Comparison of ENCODE assay signal across 8 cellular contexts in the genomic region with DNA sequence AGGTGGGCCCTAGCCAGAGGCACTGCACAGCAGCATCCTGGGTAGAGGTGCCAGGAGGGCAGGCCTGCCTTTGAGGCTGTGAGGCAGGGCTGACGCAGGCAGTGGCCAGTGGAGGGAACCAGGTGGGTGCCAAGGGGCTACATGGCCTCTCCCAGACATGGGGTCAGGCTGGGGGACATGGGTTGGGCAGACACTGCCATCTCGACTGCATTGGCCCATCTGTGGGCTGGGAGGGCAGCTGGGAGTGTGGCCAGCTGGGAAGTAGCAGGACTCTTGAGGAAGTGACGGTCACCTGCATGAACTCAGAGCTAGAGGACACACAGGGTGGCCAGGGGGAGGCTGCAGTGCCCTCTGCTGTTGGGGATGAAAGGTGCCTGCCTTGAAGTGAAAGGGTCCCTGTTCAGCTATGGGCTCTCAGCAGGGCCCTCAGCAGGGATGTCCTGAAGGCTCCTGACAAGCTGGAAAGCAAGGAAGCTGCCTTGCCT.
DNase-seq lines count a peak whose midpoint lies in the region; ATAC-seq, FAIRE-seq and TF ChIP-seq lines count a peak whose summit lies in the region.
"Not testable (repeated sequence)": the region's sequence is repeated elsewhere in the genome, so short reads cannot be mapped to it uniquely, and the experiment has no call there.

No MANE protein-coding gene starts in this region.

- H3K4me3 ChIP-seq in NB4 (ENCODE audit: low read depth, low read length); Panc1 (ENCODE audit: low read depth in 2 of 2, low read length in 2 of 2); bronchial epithelial cell (ENCODE audit: low read depth, low read length); keratinocyte (ENCODE audit: control insufficient read depth in 2 of 3, extremely low read depth in 1 of 3, insufficient read depth in 2 of 3, low read depth in 1 of 3, low read length in 3 of 3); retinal pigment epithelial cell (ENCODE audit: low read length): not testable (repeated sequence)

- TF ChIP-seq CTCF in 22Rv1 (IDR thresholded peaks at IDR 0.05) (peak; percentile 11; the same call in 1 of the 2 replicates), GM10266 (IDR thresholded peaks at IDR 0.05; ENCODE audit: control insufficient read depth, insufficient read depth, low read depth, missing control alignments) (peak; percentile 13), H9 (conservative IDR thresholded peaks at IDR 0.05) (peak; percentile 62; the same call in 2 of the 3 replicates), NB4 (IDR thresholded peaks at IDR 0.05; ENCODE audit: low read depth, low read length) (peak; percentile 9), Panc1 (IDR thresholded peaks at IDR 0.05) (peak; percentile 41; the same call in 1 of the 2 replicates), keratinocyte (optimal IDR thresholded peaks at IDR 0.05 in 1 of 3, IDR thresholded peaks at IDR 0.05 in 1 of 3, conservative IDR thresholded peaks at IDR 0.05 in 1 of 3; ENCODE audit: extremely low read depth in 1 of 3, insufficient read depth in 2 of 3, low read length in 3 of 3) (peak in 2 of 3 experiments; percentile 14 to 18), retinal pigment epithelial cell (conservative IDR thresholded peaks at IDR 0.05; ENCODE audit: low read depth, low read length) (peak; percentile 18)
- TF ChIP-seq CTCF in bronchial epithelial cell (IDR thresholded peaks at IDR 0.05; ENCODE audit: insufficient read depth, low read length, severe bottlenecking): not testable (repeated sequence)

- not testable (repeated sequence) for H3K4ac ChIP-seq in H9 (ENCODE audit: low read depth, low read length)

- not testable (repeated sequence) for H3K79me2 ChIP-seq in H9 (ENCODE audit: insufficient read depth, low read length); keratinocyte (ENCODE audit: control insufficient read depth, insufficient read depth, low read length)

- not testable (repeated sequence) for DNase-seq in GM10266 (ENCODE audit: extremely low spot score); H9; NB4 (ENCODE audit: low read depth); Panc1 (ENCODE audit: low read depth, low spot score); bronchial epithelial cell (ENCODE audit: low read depth); keratinocyte (ENCODE audit: low read depth, low spot score); retinal pigment epithelial cell (ENCODE audit: low read depth)

- not testable (repeated sequence) for H3K27me3 ChIP-seq in H9 (ENCODE audit: insufficient read depth, low read length); Panc1 (ENCODE audit: control insufficient read depth, insufficient read depth, low read length); bronchial epithelial cell (ENCODE audit: control insufficient read depth, insufficient read depth, low read length); keratinocyte (ENCODE audit: control insufficient read depth, extremely low read depth, insufficient read depth, low read length)

- peaks cover 0 to 13% (median 4%) of the 10 kb centered on the region in 3 experiments; a peak in 6 of 7 replicates for H3K36me3 Mint-ChIP-seq in H9 (ENCODE audit: insufficient read depth in 1 of 3, low read depth in 3 of 3)

- not testable (repeated sequence) for H2AK5ac ChIP-seq in H9 (ENCODE audit: insufficient read length, low read length)

- not testable (repeated sequence) for H4K20me1 ChIP-seq in H9 (ENCODE audit: control insufficient read depth, insufficient read depth, insufficient read length); keratinocyte (ENCODE audit: control insufficient read depth, extremely low read depth, insufficient read depth, low read length)

- dilution Hi-C loops in keratinocyte (cut with MboI; ENCODE audit: extremely low pct_ligation_motif_present, low sequenced_read_pairs): not testable (repeated sequence)

- H2AFZ ChIP-seq in H9 (ENCODE audit: low read length); keratinocyte (ENCODE audit: control insufficient read depth, low read length): not testable (repeated sequence)

- H3K14ac ChIP-seq in H9 (ENCODE audit: insufficient read depth, low read length): not testable (repeated sequence)

- H3T11ph ChIP-seq in H9 (ENCODE audit: low read length): not testable (repeated sequence)

- H3K79me1 ChIP-seq in H9 (ENCODE audit: insufficient read depth, low read depth, low read length, poor library complexity, severe bottlenecking): not testable (repeated sequence)

- H4K91ac ChIP-seq in H9 (ENCODE audit: insufficient read length, low read depth, low read length): not testable (repeated sequence)

- TF ChIP-seq POLR2A in NB4 (IDR thresholded peaks at IDR 0.05; ENCODE audit: extremely low read depth, insufficient read length): not testable (repeated sequence)

- H3K9me1 ChIP-seq in keratinocyte (ENCODE audit: control insufficient read depth, extremely low read depth, insufficient read depth, low read length): not testable (repeated sequence)

- not testable (repeated sequence) for H3K18ac ChIP-seq in H9 (ENCODE audit: insufficient read length, low read depth, low read length)

- CTCF ChIA-PET in Panc1 (lab: Charles Lee): not testable (repeated sequence)

- H3K9me3 ChIP-seq in H9 (ENCODE audit: control insufficient read depth, low read depth, low read length); Panc1 (ENCODE audit: control insufficient read depth, insufficient read depth, low read depth, low read length); keratinocyte (ENCODE audit: control insufficient read depth, low read depth, low read length): not testable (repeated sequence)

- WGBS in H9 (ENCODE audit: extremely low coverage, insufficient read length, low lambda C conversion rate): no CpG with 5 or more reads among the region's 3 CpGs

- H3K36me3 ChIP-seq in Panc1 (ENCODE audit: control insufficient read depth, insufficient read depth, low read length); bronchial epithelial cell (ENCODE audit: control insufficient read depth, insufficient read depth, low read length); keratinocyte (ENCODE audit: control insufficient read depth in 2 of 2, extremely low read depth in 1 of 2, insufficient read depth in 2 of 2, low read length in 2 of 2): not testable (repeated sequence)

- H3K9ac ChIP-seq in H9 (ENCODE audit: extremely low read depth, insufficient read length, low read length); keratinocyte (ENCODE audit: control insufficient read depth, extremely low read depth, insufficient read depth, low read length): not testable (repeated sequence)

- not testable (repeated sequence) for H2BK12ac ChIP-seq in H9 (ENCODE audit: insufficient read length, low read depth, low read length)

- intact Hi-C loops in Panc1 (cut with micrococcal nuclease; ENCODE audit: unreplicated experiment): not testable (repeated sequence)

- BruUV-seq in Panc1 (replicated peaks; lab: Mats Ljungman, UMichigan): not testable (repeated sequence)

- not testable (repeated sequence) for H4K8ac ChIP-seq in H9 (replicated peaks; ENCODE audit: insufficient read length, low read depth, low read length)

- not testable (repeated sequence) for H3K23ac ChIP-seq in H9 (ENCODE audit: insufficient read length, low read depth, low read length)

- not testable (repeated sequence) for H3K4me2 ChIP-seq in H9 (ENCODE audit: insufficient read depth, insufficient read length, low read length); keratinocyte (ENCODE audit: control insufficient read depth, extremely low read depth, insufficient read depth, low read depth, low read length)

- not testable (repeated sequence) for H3K27ac Mint-ChIP-seq in H9

- not testable (repeated sequence) for H3K27ac ChIP-seq in 22Rv1; H9 (ENCODE audit: insufficient read length, low read depth, low read length); Panc1 (ENCODE audit: low read length); keratinocyte (ENCODE audit: control insufficient read depth, insufficient read depth, low read length)

- not testable (repeated sequence) for ATAC-seq in Panc1

- not testable (repeated sequence) for H3K4me3 Mint-ChIP-seq in H9

- not testable (repeated sequence) for H3K27me3 Mint-ChIP-seq in H9 (ENCODE audit: low read depth)

- H2BK15ac ChIP-seq in H9 (ENCODE audit: low read depth, low read length): not testable (repeated sequence)

- in situ Hi-C loops in Panc1 (cut with HindIII; ENCODE audit: low pct_unique_long_range_greater_than_20kb, low sequenced_read_pairs): not testable (repeated sequence)

- H3K56ac ChIP-seq in H9 (ENCODE audit: insufficient read length, low read depth, low read length): not testable (repeated sequence)

- not testable (repeated sequence) for H4K5ac ChIP-seq in H9 (ENCODE audit: insufficient read length, low read depth, low read length)

- FAIRE-seq in bronchial epithelial cell (lab: Jason Lieb, UNC): peak; percentile 88
- FAIRE-seq in keratinocyte (lab: Jason Lieb, UNC): not testable (repeated sequence)

- H2BK5ac ChIP-seq in H9 (ENCODE audit: insufficient read length, low read length): not testable (repeated sequence)

- not testable (repeated sequence) for H3K4me1 ChIP-seq in H9 (ENCODE audit: insufficient read depth, low read length); Panc1 (ENCODE audit: control insufficient read depth, insufficient read depth, low read length); keratinocyte (ENCODE audit: control insufficient read depth, extremely low read depth, insufficient read depth, low read length)

- POLR2A ChIA-PET in Panc1 (lab: Charles Lee): not testable (repeated sequence)

- not testable (repeated sequence) for H2BK120ac ChIP-seq in H9 (ENCODE audit: low read depth, low read length, poor library complexity, severe bottlenecking)

- H3K23me2 ChIP-seq in H9 (ENCODE audit: insufficient read length, low read depth, low read length, poor library complexity, severe bottlenecking): not testable (repeated sequence)

- not testable (repeated sequence) for H3K4me1 Mint-ChIP-seq in H9

- not testable (repeated sequence) for H2BK20ac ChIP-seq in H9 (ENCODE audit: low read depth, low read length, poor library complexity, severe bottlenecking)

- peaks cover 19 to 21% of the 10 kb centered on the region in 2 experiments for H3K9me3 Mint-ChIP-seq in H9
